8 cellular contexts compared by ENCODE assay signal in the genomic region with DNA sequence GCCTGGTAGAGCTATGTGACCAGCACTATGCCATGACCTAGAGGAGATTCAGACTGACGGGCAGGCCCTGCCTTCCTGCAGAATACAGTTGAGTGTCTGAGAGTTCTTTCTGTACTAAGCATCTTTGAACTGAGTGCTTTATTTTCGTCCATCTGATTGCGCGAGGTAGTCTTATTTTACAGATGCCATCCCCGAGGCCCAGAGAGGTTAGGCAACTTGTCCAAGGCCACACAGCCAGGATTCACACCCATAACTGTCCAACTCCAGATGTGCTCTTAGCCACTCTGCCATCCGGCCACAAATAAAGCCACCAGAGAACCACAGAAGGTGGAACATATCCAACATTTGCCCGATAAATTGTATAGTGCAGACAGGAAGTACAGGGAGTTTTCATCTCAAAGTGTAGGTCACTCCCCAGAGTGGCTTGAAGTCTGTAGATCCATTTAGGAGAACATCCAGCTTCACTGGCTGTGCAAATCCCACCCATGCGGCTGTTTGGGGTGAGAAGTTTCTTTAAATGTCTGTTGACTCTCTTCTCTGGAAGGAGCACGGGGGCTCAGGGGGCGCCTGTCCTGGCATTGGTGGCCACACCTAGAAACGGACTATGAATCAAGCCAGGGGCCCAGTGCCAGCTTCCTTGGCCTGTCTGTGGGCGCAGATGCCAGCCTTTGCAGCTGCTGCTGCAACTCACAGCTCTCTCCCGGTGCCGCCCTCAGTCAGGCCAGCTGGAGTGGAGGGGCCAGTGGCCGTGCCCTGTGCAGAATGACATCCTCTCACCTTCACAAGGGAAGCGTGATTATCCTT. TPM values are rescaled to one million over a fixed set of nuclear protein-coding genes. Genes with fewer than 3 reads are reported as not detected.
A peak's percentile ranks its signal among the peaks of the same experiment; 100 is the strongest.
DNase-seq lines count a peak whose midpoint lies in the region; ATAC-seq, FAIRE-seq and TF ChIP-seq lines count a peak whose summit lies in the region.

No MANE protein-coding gene starts in this region.

- no peaks in the 10 kb centered on the region for H3K9me1 ChIP-seq in K562 (ENCODE audit: control insufficient read depth, insufficient read depth, low read length)

- WGBS in K562 (ENCODE audit: insufficient coverage, low coverage, missing lambda C conversion rate) = 21% methylated on average over 16 of the region's 16 CpGs
- 93% methylated on average over 11 of the region's 16 CpGs for WGBS in HepG2 (ENCODE audit: low lambda C conversion rate)
- 65 to 84% (median 71%) methylated on average over 15 to 16 of the region's 16 CpGs for WGBS in spleen, 5 donors

- BruUV-seq in K562 (replicated peaks; lab: Mats Ljungman, UMichigan) = no TSS peak
- BruUV-seq in HepG2 (replicated peaks; lab: Mats Ljungman, UMichigan) = no TSS peak

- TF ChIP-seq POLR2A in K562 (conservative IDR thresholded peaks at IDR 0.05) (no peak), HepG2 (IDR thresholded peaks at IDR 0.05; ENCODE audit: insufficient read depth in 1 of 2, low read depth in 2 of 2, low read length in 2 of 2) (no peak), spleen (IDR thresholded peaks at IDR 0.05) (no peak)

- no peak for TF ChIP-seq EP300 in K562 (IDR thresholded peaks at IDR 0.05; ENCODE audit: low read length)
- TF ChIP-seq EP300 in HepG2 (IDR thresholded peaks at IDR 0.05; ENCODE audit: low read depth in 2 of 2, low read length in 2 of 2) = no peak
- no peak for TF ChIP-seq EP300 in HepG2 (CRISPR knock-in tag; IDR thresholded peaks at IDR 0.05; ENCODE audit: borderline replicate concordance)

- H3K4me2 ChIP-seq in K562 (ENCODE audit: insufficient read depth, low read length) (no peak overlapping the region), HepG2 (ENCODE audit: low read depth, low read length) (peak overlapping the region; percentile 94; the same call in 1 of the 2 replicates)

- peak; percentile 14 for DNase-seq in HCEC 1CT
- DNase-seq in K562 (ENCODE audit: extremely low read depth in 1 of 4, low spot score in 3 of 4) = no peak
- no peak for DNase-seq in HepG2 (ENCODE audit: low spot score)
- DNase-seq in spleen = peak; percentile 83
- DNase-seq in central memory CD4-positive, alpha-beta T cell = no peak
- DNase-seq in NCI-H524 (lab: John Stamatoyannopoulos, UW) = no peak
- DNase-seq in NAMALWA (ENCODE audit: low spot score) = no peak

- H3K4me3 ChIP-seq in K562 (no peak overlapping the region), HepG2 (replicated peaks in 1 of 3; ENCODE audit: insufficient read depth in 1 of 3, low read depth in 2 of 3, low read length in 3 of 3) (no peak overlapping the region), spleen (no peak overlapping the region)

- TF ChIP-seq CTCF in K562 (IDR thresholded peaks at IDR 0.05 in 2 of 3, conservative IDR thresholded peaks at IDR 0.05 in 1 of 3; ENCODE audit: insufficient read depth in 2 of 3, low read depth in 1 of 3, low read length in 3 of 3) (no peak), HepG2 (CRISPR knock-in tag; IDR thresholded peaks at IDR 0.05) (no peak), spleen (IDR thresholded peaks at IDR 0.05 in 8 of 11, conservative IDR thresholded peaks at IDR 0.05 in 3 of 11) (no peak)

- H3K27ac ChIP-seq in K562 (ENCODE audit: extremely low read depth, low read depth, low read length) = no peak overlapping the region
- H3K27ac ChIP-seq in HepG2 (ENCODE audit: extremely low read length, insufficient read depth, low read length) = peak overlapping the region; percentile 91
- peak overlapping the region; percentile 2 to 74 (median 64) for H3K27ac ChIP-seq in spleen

- in situ Hi-C loops in K562 (cut with MboI) = no loop called here
- in situ Hi-C loops in HepG2 (cut with HindIII; ENCODE audit: extremely low pct_ligation_motif_present, low pct_unique_long_range_greater_than_20kb) = no loop called here

- H3K36me3 ChIP-seq in K562 (ENCODE audit: control insufficient read depth, insufficient read depth, low read length) = no peaks in the 10 kb centered on the region
- peaks cover 8 to 31% of the 10 kb centered on the region in 2 experiments for H3K36me3 ChIP-seq in HepG2 (replicated peaks in 1 of 2; ENCODE audit: control insufficient read depth in 1 of 2, insufficient read depth in 2 of 2, low read length in 2 of 2)
- no peaks in the 10 kb centered on the region for H3K36me3 ChIP-seq in spleen

- no peak for ATAC-seq in K562
- no peak for ATAC-seq in HepG2
- ATAC-seq in GM18873 (IDR thresholded peaks at IDR 0.05; ENCODE audit: low FRiP score, unreplicated experiment) = no peak

- H3K9ac ChIP-seq in K562 (ENCODE audit: insufficient read depth in 1 of 2, low read depth in 2 of 2, low read length in 2 of 2) (no peak overlapping the region), HepG2 (ENCODE audit: insufficient read depth, low read depth, low read length) (peak overlapping the region; percentile 70)

- TF ChIP-seq RAD21 in K562 (CRISPR knock-in tag; conservative IDR thresholded peaks at IDR 0.05 in 1 of 2, IDR thresholded peaks at IDR 0.05 in 1 of 2) = no peak
- no peak for TF ChIP-seq RAD21 in HepG2 (CRISPR knock-in tag; IDR thresholded peaks at IDR 0.05)

- H3K27me3 ChIP-seq in K562 (ENCODE audit: control insufficient read depth in 2 of 2, insufficient read depth in 2 of 2, low read length in 2 of 2) (peaks cover 28 to 68% of the 10 kb centered on the region in 2 experiments), HepG2 (ENCODE audit: control insufficient read depth in 1 of 2, insufficient read depth in 2 of 2, low read length in 2 of 2) (no peaks in the 10 kb centered on the region), spleen (replicated peaks in 1 of 7) (no peaks in the 10 kb centered on the region)

- CTCF ChIA-PET in K562 (lab: Yijun Ruan, JAX; ENCODE audit: low intra/inter-chr PET ratio) = no interaction called here
- CTCF ChIA-PET in HepG2 (lab: Yijun Ruan, JAX; ENCODE audit: low intra/inter-chr PET ratio, low total read pairs) = no interaction called here

- H4K20me1 ChIP-seq in K562 (replicated peaks; ENCODE audit: control insufficient read depth, insufficient read depth, low read length) (no peaks in the 10 kb centered on the region; the same call in 1 of the 2 replicates), HepG2 (ENCODE audit: insufficient read depth, low read length) (no peaks in the 10 kb centered on the region)

- H2AFZ ChIP-seq in K562 (ENCODE audit: low read depth, low read length) = no peak overlapping the region
- no peak overlapping the region for H2AFZ ChIP-seq in HepG2 (ENCODE audit: low read length)

- no peaks in the 10 kb centered on the region for H3K9me3 ChIP-seq in K562 (replicated peaks; ENCODE audit: control insufficient read depth, insufficient read depth, low read depth, low read length)
- H3K9me3 ChIP-seq in HepG2 (ENCODE audit: low read length) = no peaks in the 10 kb centered on the region
- H3K9me3 ChIP-seq in spleen = no peaks in the 10 kb centered on the region

- FAIRE-seq in K562 (lab: Jason Lieb, UNC) (no peak), HepG2 (lab: Jason Lieb, UNC) (no peak)

- POLR2A ChIA-PET in K562 (lab: Yijun Ruan, JAX) (interaction anchor here (0.7 to 0.8 kb wide), 2 partner anchors 10 to 208 kb away, joined by 3 to 4 read pairs; no protein-coding TSS in a partner anchor), HepG2 (lab: Yijun Ruan, JAX) (interaction anchor here (1.1 to 3.7 kb wide), 6 partner anchors 11 to 56 kb away, joined by 3 to 39 read pairs (median 15); a partner anchor contains a TSS)

- peaks cover 6 to 7% of the 10 kb centered on the region in 2 experiments; a peak in 4 of 5 replicates for H3K4me1 ChIP-seq in K562 (replicated peaks in 1 of 2; ENCODE audit: control insufficient read depth in 2 of 2, insufficient read depth in 2 of 2, low read length in 2 of 2)
- H3K4me1 ChIP-seq in HepG2 (ENCODE audit: insufficient read depth, low read length) = peaks cover 71% of the 10 kb centered on the region
- peaks cover 12 to 76% (median 29%) of the 10 kb centered on the region in 6 donors for H3K4me1 ChIP-seq in spleen

- H3K79me2 ChIP-seq in K562 (ENCODE audit: control insufficient read depth, insufficient read depth, low read length) = no peaks in the 10 kb centered on the region
- H3K79me2 ChIP-seq in HepG2 (ENCODE audit: insufficient read depth, low read length) = peaks cover 95% of the 10 kb centered on the region

- intact Hi-C loops in K562 (cut with micrococcal nuclease) = loop anchor here (5.0 kb wide), 2 partner anchors 68 to 72 kb away; no protein-coding TSS in a partner anchor
- intact Hi-C loops in HepG2 (cut with micrococcal nuclease; ENCODE audit: unreplicated experiment) = no loop called here
- intact Hi-C loops in spleen (cut with DNase I; ENCODE audit: low total_unique reads) = no loop called here

RNA-seq across cellular contexts. Expression of a gene that starts 11.1 kb away (rescaled TPM):
- total RNA-seq in K562 (2011; cell fraction: chromatin; rRNA removed; ENCODE audit: low replicate concordance) = 0.11 and 0.12 TPM in 2 replicates
- 0.13 and 0.17 TPM in 2 replicates for total RNA-seq in K562 (2011; cell fraction: nucleolus; rRNA removed)
- 0.15 TPM in 2 replicates for total RNA-seq in K562 (2011; cell fraction: nucleoplasm; rRNA removed)
- 0.23 and 0.33 TPM in 2 replicates for total RNA-seq in K562 (2014; rRNA removed)
- 0.13 and 0.15 TPM in 2 replicates for total RNA-seq in K562 (2014; rRNA removed; fragmentation: Illumina TruSeq; extraction: Trizol)
- total RNA-seq in K562 (2015; rRNA removed; fragmentation: Illumina TruSeq; extraction: Trizol) = 1.3 TPM in 2 replicates
- 0.38 and 0.42 TPM in 2 replicates for total RNA-seq in K562 (2021)
- 0.06 and 0.18 TPM in 2 replicates for polyA plus RNA-seq in K562 (2011; rRNA removed)
- 0.01 and 0.13 TPM in 2 replicates for polyA plus RNA-seq in K562 (2011; cell fraction: cytosol; rRNA removed)
- 0.04 and 0.20 TPM in 2 replicates for polyA plus RNA-seq in K562 (2011; cell fraction: nucleus; rRNA removed)
- 0.43 and 0.76 TPM in 2 replicates for polyA plus RNA-seq in K562 (2012)
- 0.17 and 0.18 TPM in 2 replicates for polyA plus RNA-seq in K562 (2014; fragmentation: Illumina TruSeq; extraction: Trizol)
- under 1 TPM; 0.01 to 0.04 TPM for polyA plus RNA-seq in K562 (2014; fragmentation: Nextera tagmentation; extraction: Ambion mirVana)
- 0.07 and 0.34 TPM in 2 replicates for polyA plus RNA-seq in K562 (2014; rRNA removed)
- polyA minus RNA-seq in K562 (2011; rRNA and poly(A)+ RNA removed) = 0.04 and 0.51 TPM in 2 replicates
- polyA minus RNA-seq in K562 (2011; cell fraction: cytosol; rRNA and poly(A)+ RNA removed) = 0.10 and 0.55 TPM in 2 replicates
- 0.13 and 0.78 TPM in 2 replicates for polyA minus RNA-seq in K562 (2011; cell fraction: nucleus; rRNA and poly(A)+ RNA removed)
- total RNA-seq in HepG2 (2016; rRNA removed; fragmentation: Illumina TruSeq; extraction: Trizol) = 13.4 and 18.7 TPM in 2 replicates
- 1.8 and 1.9 TPM in 2 replicates for total RNA-seq in HepG2 (2016; cell fraction: cytosol; rRNA removed; fragmentation: Illumina TruSeq; extraction: Trizol; ENCODE audit: low read depth)
- total RNA-seq in HepG2 (2016; cell fraction: insoluble cytoplasmic fraction; rRNA removed; fragmentation: Illumina TruSeq; extraction: Trizol) = 12.3 and 17.7 TPM in 2 replicates
- total RNA-seq in HepG2 (2016; cell fraction: membrane; rRNA removed; fragmentation: Illumina TruSeq; extraction: Trizol) = 7.4 and 7.7 TPM in 2 replicates
- 18.2 and 22.8 TPM in 2 replicates for total RNA-seq in HepG2 (2016; cell fraction: nucleus; rRNA removed; fragmentation: Illumina TruSeq; extraction: Trizol)
- polyA plus RNA-seq in HepG2 (2011; rRNA removed) = 7.2 and 8.1 TPM in 2 replicates
- polyA plus RNA-seq in HepG2 (2011; cell fraction: cytosol; rRNA removed) = 6.1 and 6.3 TPM in 2 replicates
- polyA plus RNA-seq in HepG2 (2011; cell fraction: nucleus; rRNA removed) = 9.2 and 10.1 TPM in 2 replicates
- 4.5 and 6.1 TPM in 2 replicates for polyA plus RNA-seq in HepG2 (2012)
- polyA plus RNA-seq in HepG2 (2016; cell fraction: cytosol; fragmentation: Illumina TruSeq; extraction: Trizol; ENCODE audit: low read depth) = 1.2 and 1.3 TPM in 2 replicates
- polyA plus RNA-seq in HepG2 (2016; cell fraction: insoluble cytoplasmic fraction; fragmentation: Illumina TruSeq; extraction: Trizol; ENCODE audit: low read depth) = 8.1 and 9.2 TPM in 2 replicates
- 2.9 and 3.3 TPM in 2 replicates for polyA plus RNA-seq in HepG2 (2016; cell fraction: membrane; fragmentation: Illumina TruSeq; extraction: Trizol; ENCODE audit: low read depth)
- polyA plus RNA-seq in HepG2 (2016; cell fraction: nucleus; fragmentation: Illumina TruSeq; extraction: Trizol; ENCODE audit: insufficient read depth, low read depth) = 25.5 and 27.0 TPM in 2 replicates
- 22.4 and 23.3 TPM in 2 replicates for polyA minus RNA-seq in HepG2 (2011; rRNA and poly(A)+ RNA removed; ENCODE audit: low replicate concordance)
- polyA minus RNA-seq in HepG2 (2011; cell fraction: cytosol; rRNA and poly(A)+ RNA removed) = 9.6 TPM in 2 replicates
- polyA minus RNA-seq in HepG2 (2011; cell fraction: nucleus; rRNA and poly(A)+ RNA removed) = 9.7 and 10.7 TPM in 2 replicates
- 1 to 10 TPM; 4.1 to 8.7 (median 6.1) TPM for total RNA-seq in spleen
- 1 to 10 TPM in 1 of 3 donors, under 1 TPM in 2; 0.28 to 1.6 (median 0.56) TPM for polyA plus RNA-seq in spleen

Comparison
In these comparisons a context has a peak if more than half of its experiments do, and no peak if none do; other contexts are left out.
1. DNase-seq: peak in HCEC 1CT (single experiment) and spleen (single experiment); none in K562 (0 of 4), HepG2 (single experiment), central memory CD4-positive, alpha-beta T cell (single experiment), NCI-H524 (0 of 2) and NAMALWA (single experiment).